In genomic region chr16:8146613-8147012, GRCh38 we compare ENCODE assay signal across 26 cellular contexts.
A peak's percentile ranks its signal among the peaks of the same experiment; 100 is the strongest.
DNase-seq lines count a peak whose midpoint lies in the region; ATAC-seq, FAIRE-seq and TF ChIP-seq lines count a peak whose summit lies in the region.
"Had no signal": no experiment of that assay in that cellular context is flagged by ENCODE, and none has a peak within 500 bp of the region (broad histone marks: within the 10 kb centered on the region; RNA-seq: fewer than 3 reads in every experiment).

No MANE protein-coding gene starts in this region.

- no peaks in the 10 kb centered on the region for H3K36me3 Mint-ChIP-seq in neural progenitor cell
- H3K36me3 Mint-ChIP-seq: CD14-positive monocyte; CD4-positive, alpha-beta memory T cell; CD4-positive, CD25-positive, alpha-beta regulatory T cell; CD8-positive, alpha-beta memory T cell had no signal

- WGBS in K562 (ENCODE audit: insufficient coverage, low coverage, missing lambda C conversion rate): 5% methylated on average over 13 of the region's 13 CpGs

- no peak overlapping the region for H2AFZ ChIP-seq in K562 (ENCODE audit: low read depth, low read length)
- H2AFZ ChIP-seq in neural progenitor cell (replicated peaks): no peak overlapping the region

- POLR2A ChIA-PET in K562 (lab: Yijun Ruan, JAX): no interaction called here

- H3K27ac ChIP-seq in K562 (ENCODE audit: extremely low read depth, low read depth, low read length) (no peak overlapping the region), neural progenitor cell (no peak overlapping the region)
- H3K27ac ChIP-seq: BLaER1 had no signal

- TF ChIP-seq POLR2A in K562 (conservative IDR thresholded peaks at IDR 0.05): no peak

- ATAC-seq in K562: no peak
- no peak for ATAC-seq in HG02970 (IDR thresholded peaks at IDR 0.05; ENCODE audit: low FRiP score, unreplicated experiment)

- no peak overlapping the region for H3K9ac ChIP-seq in K562 (ENCODE audit: insufficient read depth in 1 of 2, low read depth in 2 of 2, low read length in 2 of 2)
- no peak overlapping the region for H3K9ac ChIP-seq in neural progenitor cell
- H3K9ac ChIP-seq: BLaER1 had no signal

- no peaks in the 10 kb centered on the region; the same call in 1 of the 2 replicates for H4K20me1 ChIP-seq in K562 (replicated peaks; ENCODE audit: control insufficient read depth, insufficient read depth, low read length)
- H4K20me1 ChIP-seq in neural progenitor cell (ENCODE audit: low read depth): no peaks in the 10 kb centered on the region
- H4K20me1 ChIP-seq: BLaER1 had no signal

- H3K4me2 ChIP-seq in K562 (ENCODE audit: insufficient read depth, low read length): no peak overlapping the region
- no peak overlapping the region for H3K4me2 ChIP-seq in neural progenitor cell
- H3K4me2 ChIP-seq: BLaER1 had no signal

- CTCF ChIA-PET in K562 (lab: Yijun Ruan, JAX; ENCODE audit: low intra/inter-chr PET ratio): interaction anchor here (0.7 kb wide), 1 partner anchor 48 kb away, joined by 3 read pairs; no protein-coding TSS in a partner anchor

- in situ Hi-C loops in K562 (cut with MboI): no loop called here

- no peaks in the 10 kb centered on the region for H3K79me2 ChIP-seq in K562 (ENCODE audit: control insufficient read depth, insufficient read depth, low read length)
- no peaks in the 10 kb centered on the region for H3K79me2 ChIP-seq in neural progenitor cell (ENCODE audit: low read depth)

- H3K9me1 ChIP-seq in K562 (ENCODE audit: control insufficient read depth, insufficient read depth, low read length): no peaks in the 10 kb centered on the region

- H3K9me3 Mint-ChIP-seq in neural progenitor cell: no peaks in the 10 kb centered on the region

- no peak for DNase-seq in K562 (ENCODE audit: extremely low read depth in 1 of 4, low spot score in 3 of 4)
- DNase-seq in left kidney (ENCODE audit: low read depth, low spot score): peak; percentile 37
- no peak for DNase-seq in activated CD4-positive, alpha-beta T cell treated with anti-CD3 and anti-CD28 coated beads for 4 hours
- DNase-seq in neural progenitor cell (ENCODE audit: low spot score): no peak
- DNase-seq: 8988T; ACHN; BE2C; C1 segment of cervical spinal cord; CD4-positive, alpha-beta memory T cell; CD4-positive, CD25-positive, alpha-beta regulatory T cell; CD8-positive, alpha-beta memory T cell; COR-L47; DMS 273 treated with DMSO at 0.1 percent for 48 hours; DMS153; DMS53; DMS79; DND-41; EL; GF-D8 had no signal

- H3K27ac Mint-ChIP-seq in neural progenitor cell: no peak overlapping the region
- H3K27ac Mint-ChIP-seq: CD14-positive monocyte; CD4-positive, alpha-beta memory T cell; CD4-positive, CD25-positive, alpha-beta regulatory T cell; CD8-positive, alpha-beta memory T cell had no signal

- intact Hi-C loops in K562 (cut with micrococcal nuclease): no loop called here

- no peak for FAIRE-seq in K562 (lab: Jason Lieb, UNC)
- FAIRE-seq: A204.1, G401.6, GM12891, GM19239 had no signal

- TF ChIP-seq CTCF in K562 (IDR thresholded peaks at IDR 0.05 in 2 of 3, conservative IDR thresholded peaks at IDR 0.05 in 1 of 3; ENCODE audit: insufficient read depth in 2 of 3, low read depth in 1 of 3, low read length in 3 of 3) (no peak), neural progenitor cell (IDR thresholded peaks at IDR 0.05) (no peak)

- no peak for TF ChIP-seq EP300 in K562 (IDR thresholded peaks at IDR 0.05; ENCODE audit: low read length)

- peaks cover 27 to 28% of the 10 kb centered on the region in 2 experiments for H3K27me3 ChIP-seq in K562 (ENCODE audit: control insufficient read depth in 2 of 2, insufficient read depth in 2 of 2, low read length in 2 of 2)
- H3K27me3 ChIP-seq in neural progenitor cell: no peaks in the 10 kb centered on the region
- H3K27me3 ChIP-seq: BE2C, BLaER1 had no signal

- H3K9me3 ChIP-seq in K562 (replicated peaks; ENCODE audit: control insufficient read depth, insufficient read depth, low read depth, low read length) (no peaks in the 10 kb centered on the region), neural progenitor cell (ENCODE audit: low read depth) (no peaks in the 10 kb centered on the region)
- H3K9me3 ChIP-seq: BE2C, BLaER1 had no signal

- H3K4me3 ChIP-seq in K562 (no peak overlapping the region), neural progenitor cell (no peak overlapping the region)
- H3K4me3 ChIP-seq: BLaER1 had no signal

- H3K27me3 Mint-ChIP-seq in neural progenitor cell (ENCODE audit: insufficient read depth, low read depth): no peaks in the 10 kb centered on the region
- H3K27me3 Mint-ChIP-seq: CD4-positive, alpha-beta memory T cell; CD4-positive, CD25-positive, alpha-beta regulatory T cell had no signal

- H3K4me3 Mint-ChIP-seq in neural progenitor cell: no peak overlapping the region
- H3K4me3 Mint-ChIP-seq: CD14-positive monocyte; CD4-positive, alpha-beta memory T cell; CD4-positive, CD25-positive, alpha-beta regulatory T cell; CD8-positive, alpha-beta memory T cell had no signal

- no peaks in the 10 kb centered on the region for H3K36me3 ChIP-seq in K562 (ENCODE audit: control insufficient read depth, insufficient read depth, low read length)
- H3K36me3 ChIP-seq in neural progenitor cell: no peaks in the 10 kb centered on the region
- H3K36me3 ChIP-seq: BE2C, BLaER1 had no signal

- no TSS peak for BruUV-seq in K562 (replicated peaks; lab: Mats Ljungman, UMichigan)

- peaks cover 5% of the 10 kb centered on the region for H3K4me1 Mint-ChIP-seq in neural progenitor cell
- H3K4me1 Mint-ChIP-seq: CD14-positive monocyte; CD4-positive, alpha-beta memory T cell; CD4-positive, CD25-positive, alpha-beta regulatory T cell; CD8-positive, alpha-beta memory T cell had no signal

- TF ChIP-seq RAD21 in K562 (CRISPR knock-in tag; conservative IDR thresholded peaks at IDR 0.05 in 1 of 2, IDR thresholded peaks at IDR 0.05 in 1 of 2): no peak

- H3F3A ChIP-seq in neural progenitor cell (ENCODE audit: low read depth): no peaks in the 10 kb centered on the region

- H3K4me1 ChIP-seq in K562 (replicated peaks in 1 of 2; ENCODE audit: control insufficient read depth in 2 of 2, insufficient read depth in 2 of 2, low read length in 2 of 2) (no peaks in the 10 kb centered on the region), neural progenitor cell (no peaks in the 10 kb centered on the region)
- H3K4me1 ChIP-seq: BE2C, BLaER1 had no signal

TF ChIP-seq in K562, 482 proteins besides CTCF, POLR2A, EP300 and RAD21:
- TF ChIP-seq THRAP3 (IDR thresholded peaks at IDR 0.05; ENCODE audit: borderline replicate concordance): no peak
- peak; percentile 75 for TF ChIP-seq HNRNPLL (IDR thresholded peaks at IDR 0.05; ENCODE audit: low read depth, low read length, poor library complexity, severe bottlenecking)
